Comparison of ENCODE assay signal across 8 cellular contexts in genomic region chr7:20440472-20441105, GRCh38.
DNase-seq lines count a peak whose midpoint lies in the region; ATAC-seq and TF ChIP-seq lines count a peak whose summit lies in the region.

No MANE protein-coding gene starts in this region.

- intact Hi-C loops in CD14-positive monocyte (cut with micrococcal nuclease), result no loop called here

- H3K36me3 Mint-ChIP-seq in CD14-positive monocyte (peaks cover 2 to 7% of the 10 kb centered on the region in 2 donors), HFFc6 (ENCODE audit: low read depth) (no peaks in the 10 kb centered on the region)

- H3K27me3 Mint-ChIP-seq in CD14-positive monocyte (ENCODE audit: low read depth in 3 of 3), result peaks cover 0 to 5% (median 2%) of the 10 kb centered on the region in 3 donors
- H3K27me3 Mint-ChIP-seq in HFFc6 (ENCODE audit: insufficient read depth), result no peaks in the 10 kb centered on the region

- DNase-seq in CD14-positive monocyte (ENCODE audit: low spot score) (no peak), HFFc6 (no peak), amniotic epithelial cell (ENCODE audit: low read depth) (peak; percentile 50), kidney tubule cell (ENCODE audit: low spot score) (peak; percentile 26), NCI-H1105 treated with DMSO at 0.1 percent for 48 hours (lab: John Stamatoyannopoulos, UW) (no peak), mesenteric fat pad (ENCODE audit: low spot score) (no peak)

- H3K27ac Mint-ChIP-seq in CD14-positive monocyte, result no peak overlapping the region
- H3K27ac Mint-ChIP-seq in HFFc6, result no peak overlapping the region

- ATAC-seq in HG02678 (IDR thresholded peaks at IDR 0.05; ENCODE audit: unreplicated experiment), result no peak
- ATAC-seq in HG03469 (IDR thresholded peaks at IDR 0.05; ENCODE audit: unreplicated experiment), result no peak

- H3K4me1 Mint-ChIP-seq in CD14-positive monocyte (peaks cover 41% of the 10 kb centered on the region), HFFc6 (ENCODE audit: low read depth) (no peaks in the 10 kb centered on the region)

- peak; percentile 55 for TF ChIP-seq CTCF in CD14-positive monocyte (IDR thresholded peaks at IDR 0.05)
- TF ChIP-seq CTCF in HFFc6 (IDR thresholded peaks at IDR 0.05), result peak; percentile 52; the same call in 1 of the 2 replicates

- no peak overlapping the region for H3K4me3 Mint-ChIP-seq in CD14-positive monocyte
- H3K4me3 Mint-ChIP-seq in HFFc6, result no peak overlapping the region

- H3K9me3 Mint-ChIP-seq in CD14-positive monocyte (peaks cover 6 to 15% (median 11%) of the 10 kb centered on the region in 7 donors), HFFc6 (peaks cover 29% of the 10 kb centered on the region)

Comparison
In these comparisons a context has a peak if more than half of its experiments do, and no peak if none do; other contexts are left out.
1. DNase-seq: peak in amniotic epithelial cell (single experiment) and kidney tubule cell (single experiment); none in CD14-positive monocyte (single experiment), HFFc6 (single experiment), NCI-H1105 treated with DMSO at 0.1 percent for 48 hours (single experiment) and mesenteric fat pad (single experiment).